Comparison of ENCODE assay signal across 8 cellular contexts in the genomic region with DNA sequence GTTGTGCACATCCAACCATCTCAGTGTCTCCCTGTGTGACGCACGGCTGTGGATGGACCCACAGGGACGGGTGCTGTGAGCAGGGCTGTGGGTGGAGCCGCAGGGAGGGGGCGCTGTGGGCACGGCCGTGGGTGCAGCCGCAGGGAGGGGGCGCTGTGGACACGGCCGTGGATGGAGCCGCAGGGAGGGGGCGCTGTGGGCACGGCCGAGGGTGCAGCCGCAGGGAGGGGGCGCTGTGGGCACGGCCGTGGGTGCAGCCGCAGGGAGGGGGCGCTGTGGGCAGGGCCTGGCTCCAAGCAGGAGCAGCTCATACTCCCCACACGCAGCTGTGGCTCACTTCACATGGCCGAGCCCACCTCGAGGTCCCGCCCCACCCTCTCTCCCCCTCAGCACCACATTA. TPM values are rescaled to one million over a fixed set of nuclear protein-coding genes. Genes with fewer than 3 reads are reported as not detected.
DNase-seq lines count a peak whose midpoint lies in the region; ATAC-seq and TF ChIP-seq lines count a peak whose summit lies in the region.

No MANE protein-coding gene starts in this region.

- H3K4me1 ChIP-seq in effector memory CD4-positive, alpha-beta T cell (ENCODE audit: control insufficient read depth, insufficient read depth, low read length, poor library complexity, severe bottlenecking), result peaks cover 13% of the 10 kb centered on the region

- H3K9me3 ChIP-seq in T-helper 17 cell (ENCODE audit: control insufficient read depth, low read length, poor library complexity, severe bottlenecking), result no peaks in the 10 kb centered on the region
- no peaks in the 10 kb centered on the region for H3K9me3 ChIP-seq in effector memory CD4-positive, alpha-beta T cell (ENCODE audit: control insufficient read depth, low read length)

- H3K9me3 Mint-ChIP-seq in activated T-cell treated with anti-CD3 and anti-CD28 coated beads, Interleukin-2, amount 50 U/mL, for 24 hours, result no peaks in the 10 kb centered on the region
- no peaks in the 10 kb centered on the region for H3K9me3 Mint-ChIP-seq in mesothelial cell of epicardium

- no peaks in the 10 kb centered on the region for H3K27me3 ChIP-seq in effector memory CD4-positive, alpha-beta T cell (replicated peaks; ENCODE audit: control insufficient read depth, insufficient read depth, low read length, poor library complexity, severe bottlenecking)

- no peak overlapping the region for H3K4me3 ChIP-seq in effector memory CD4-positive, alpha-beta T cell (ENCODE audit: insufficient read depth, low read depth, low read length, poor library complexity, severe bottlenecking)

- ATAC-seq in HG02759 (IDR thresholded peaks at IDR 0.05; ENCODE audit: unreplicated experiment) (peak; percentile 71), T-helper 17 cell (peak; percentile 82)

- H3K4me3 Mint-ChIP-seq in activated T-cell treated with anti-CD3 and anti-CD28 coated beads, Interleukin-2, amount 50 U/mL, for 24 hours, result no peak overlapping the region
- H3K4me3 Mint-ChIP-seq in T-helper 17 cell (no peak overlapping the region), mesothelial cell of epicardium (no peak overlapping the region)

- peak; percentile 63 for TF ChIP-seq CTCF in mesothelial cell of epicardium (IDR thresholded peaks at IDR 0.05; ENCODE audit: unreplicated experiment)

- H3K27ac ChIP-seq in effector memory CD4-positive, alpha-beta T cell (ENCODE audit: insufficient read depth, low read length, poor library complexity, severe bottlenecking), result no peak overlapping the region

- H3K27me3 Mint-ChIP-seq in activated T-cell treated with anti-CD3 and anti-CD28 coated beads, Interleukin-2, amount 50 U/mL, for 24 hours, result peaks cover 6% of the 10 kb centered on the region
- no peaks in the 10 kb centered on the region for H3K27me3 Mint-ChIP-seq in T-helper 17 cell
- H3K27me3 Mint-ChIP-seq in mesothelial cell of epicardium (ENCODE audit: low read depth), result no peaks in the 10 kb centered on the region

- no peaks in the 10 kb centered on the region for H3K36me3 ChIP-seq in effector memory CD4-positive, alpha-beta T cell (ENCODE audit: control insufficient read depth, insufficient read depth, low read length)

- peaks cover 5% of the 10 kb centered on the region for H3K4me1 Mint-ChIP-seq in activated T-cell treated with anti-CD3 and anti-CD28 coated beads, Interleukin-2, amount 50 U/mL, for 24 hours (ENCODE audit: low read depth)
- H3K4me1 Mint-ChIP-seq in T-helper 17 cell (peaks cover 5% of the 10 kb centered on the region), mesothelial cell of epicardium (peaks cover 11% of the 10 kb centered on the region)

- no peak overlapping the region for H3K27ac Mint-ChIP-seq in activated T-cell treated with anti-CD3 and anti-CD28 coated beads, Interleukin-2, amount 50 U/mL, for 24 hours
- no peak overlapping the region for H3K27ac Mint-ChIP-seq in T-helper 17 cell
- H3K27ac Mint-ChIP-seq in mesothelial cell of epicardium, result no peak overlapping the region

- H3K36me3 Mint-ChIP-seq in activated T-cell treated with anti-CD3 and anti-CD28 coated beads, Interleukin-2, amount 50 U/mL, for 24 hours (ENCODE audit: low read depth), result no peaks in the 10 kb centered on the region
- H3K36me3 Mint-ChIP-seq in T-helper 17 cell (ENCODE audit: low read depth), result no peaks in the 10 kb centered on the region
- peaks cover 21% of the 10 kb centered on the region for H3K36me3 Mint-ChIP-seq in mesothelial cell of epicardium

- peak; percentile 18 for DNase-seq in activated T-cell treated with anti-CD3 and anti-CD28 coated beads for 24 hours (ENCODE audit: low read depth)
- DNase-seq in activated T-cell treated with anti-CD3 and anti-CD28 coated beads, Interleukin-2, amount 50 U/mL, for 24 hours, result no peak
- DNase-seq in T-helper 17 cell, result peak; percentile 47 to 63 (median 56)
- DNase-seq in effector memory CD4-positive, alpha-beta T cell, result peak in 2 of 3 donors; percentile 31 to 51
- no peak for DNase-seq in mesothelial cell of epicardium (ENCODE audit: low spot score in 2 of 2, unreplicated experiment in 2 of 2)
- no peak for DNase-seq in NCI-H146 treated with DMSO at 0.1 percent for 48 hours (lab: John Stamatoyannopoulos, UW; ENCODE audit: unreplicated experiment)
- DNase-seq in SIG-M5 (lab: John Stamatoyannopoulos, UW), result no peak

RNA-seq across cellular contexts. Expression of a gene that starts 6.0 kb away (rescaled TPM):
- total RNA-seq in T-helper 17 cell, result 10 to 100 TPM; 13.2 to 14.4 TPM
- total RNA-seq in mesothelial cell of epicardium, result 5.9 to 8.4 TPM (median 8.3 TPM) in 3 replicates

RNA-seq across cellular contexts. Expression of a gene that starts 14.7 kb away (rescaled TPM):
- total RNA-seq in T-helper 17 cell (1 to 10 TPM; 1.7 to 1.9 TPM), mesothelial cell of epicardium (55.6 to 63.3 TPM (median 57.2 TPM) in 3 replicates)

RNA-seq across cellular contexts. Expression of a gene that starts 25.1 kb away (rescaled TPM):
- total RNA-seq in T-helper 17 cell (100 to 1,000 TPM in 1 of 2 donors, 10 to 100 TPM in 1; 95.5 to 105 TPM), mesothelial cell of epicardium (77.6 to 81.3 TPM (median 79.5 TPM) in 3 replicates)

RNA-seq across cellular contexts. Expression of a gene that starts 31.3 kb away (rescaled TPM):
- total RNA-seq in T-helper 17 cell, result 1 to 10 TPM; 3.0 to 7.6 TPM
- 467 to 493 TPM (median 468 TPM) in 3 replicates for total RNA-seq in mesothelial cell of epicardium

RNA-seq across cellular contexts. Expression of a gene that starts 31.3 kb away (rescaled TPM):
- total RNA-seq in T-helper 17 cell, result 100 to 1,000 TPM; 110 to 122 TPM
- total RNA-seq in mesothelial cell of epicardium, result 64.1 to 65.9 TPM (median 65.3 TPM) in 3 replicates

Comparison
In these comparisons a context has a peak if more than half of its experiments do, and no peak if none do; other contexts are left out.
1. DNase-seq: peak in activated T-cell treated with anti-CD3 and anti-CD28 coated beads for 24 hours (single experiment), T-helper 17 cell (3 of 3) and effector memory CD4-positive, alpha-beta T cell (2 of 3); none in activated T-cell treated with anti-CD3 and anti-CD28 coated beads, Interleukin-2, amount 50 U/mL, for 24 hours (single experiment), mesothelial cell of epicardium (0 of 2), NCI-H146 treated with DMSO at 0.1 percent for 48 hours (single experiment) and SIG-M5 (single experiment).
2. RNA of a gene that starts 14.7 kb away (total RNA-seq): 55.6 to 63.3 TPM in mesothelial cell of epicardium; 1.7 to 1.9 TPM in T-helper 17 cell; every median in the first group is over 10 times any median in the second.